In genomic region chr4:38017579-38017978, GRCh38 we compare ENCODE assay signal across 21 cellular contexts. TPM values are rescaled to one million over a fixed set of nuclear protein-coding genes. Genes with fewer than 3 reads are reported as not detected.
"Had no signal": no experiment of that assay in that cellular context is flagged by ENCODE, and none has a peak within 500 bp of the region (broad histone marks: within the 10 kb centered on the region; RNA-seq: fewer than 3 reads in every experiment).

No MANE protein-coding gene starts in this region.

- H3K27ac ChIP-seq: body of pancreas, right lobe of liver, upper lobe of left lung had no signal

- H3K27me3 ChIP-seq: body of pancreas, esophagus muscularis mucosa, right lobe of liver, upper lobe of left lung had no signal

- H3K4me1 ChIP-seq: right lobe of liver, upper lobe of left lung had no signal

- DNase-seq: activated CD4-positive, alpha-beta T cell treated with anti-CD3 and anti-CD28 coated beads, Interleukin-2, amount 10 ng/mL, durations not matched to agents 24 days and 14 days; activated CD4-positive, CD25-positive, alpha-beta regulatory T cell; activated CD8-positive, alpha-beta memory T cell treated with anti-CD3 and anti-CD28 coated beads, Interleukin-2, amount 50 U/mL, for 4 hours; activated CD8-positive, alpha-beta T cell treated with anti-CD3 and anti-CD28 coated beads, Interleukin-2, amount 10 ng/mL, durations not matched to agents 7 days and 5 days; activated gamma-delta T cell; activated T-cell treated with anti-CD3 and anti-CD28 coated beads, Interleukin-2, amount 50 U/mL, for 48 hours; amygdala; body of pancreas; central memory CD4-positive, alpha-beta T cell; hypothalamus; left ventricle myocardium superior; mesenchymal stem cell; right lobe of liver; stimulated activated naive CD8-positive, alpha-beta T cell treated with anti-CD3 and anti-CD28 coated beads, Interleukin-15, amount 100 ng/mL, for 72 hours; upper lobe of left lung had no signal

- H3K4me3 ChIP-seq: body of pancreas, coronary artery, esophagus muscularis mucosa, right lobe of liver, upper lobe of left lung had no signal

- H3K9me3 ChIP-seq: body of pancreas, esophagus muscularis mucosa, right lobe of liver, upper lobe of left lung had no signal

RNA-seq across cellular contexts. Expression of gene PTTG2, which starts 57.4 kb away (rescaled TPM):
- total RNA-seq: glomerular endothelial cell, kidney epithelial cell, pulmonary artery endothelial cell, temporal lobe had no signal
